Comparison of ENCODE assay signal across 9 cellular contexts in genomic region chr7:65509368-65510186, GRCh38.
DNase-seq lines count a peak whose midpoint lies in the region; ATAC-seq and TF ChIP-seq lines count a peak whose summit lies in the region.
"Had no signal": no experiment of that assay in that cellular context is flagged by ENCODE, and none has a peak within 500 bp of the region (broad histone marks: within the 10 kb centered on the region; RNA-seq: fewer than 3 reads in every experiment).

No MANE protein-coding gene starts in this region.

- no peak overlapping the region for H2AFZ ChIP-seq in IMR-90 (replicated peaks; ENCODE audit: low read length, poor library complexity)

- no peak for TF ChIP-seq RAD21 in IMR-90 (IDR thresholded peaks at IDR 0.05; ENCODE audit: low read length)

- no peaks in the 10 kb centered on the region for H3K79me1 ChIP-seq in IMR-90 (ENCODE audit: low read depth in 1 of 2, low read length in 2 of 2)

- H3K4me3 ChIP-seq in AG10803 (ENCODE audit: low read length) (peak overlapping the region; percentile 51), IMR-90 (ENCODE audit: insufficient read depth, low read depth, low read length) (peak overlapping the region; percentile 18; the same call in 1 of the 2 replicates), astrocyte of the spinal cord (ENCODE audit: low read depth, low read length) (peak overlapping the region; percentile 20), mesodermal cell (ENCODE audit: extremely low read depth, insufficient read depth, low read length, poor library complexity, severe bottlenecking) (peak overlapping the region; percentile 54)

- no peaks in the 10 kb centered on the region for H3K4me1 ChIP-seq in IMR-90 (ENCODE audit: control insufficient read depth, insufficient read depth, low read length)
- no peaks in the 10 kb centered on the region for H3K4me1 ChIP-seq in mesodermal cell (ENCODE audit: control insufficient read depth, insufficient read depth, low read length, poor library complexity, severe bottlenecking)

- dilution Hi-C loops in IMR-90 (cut with HindIII; ENCODE audit: low sequenced_read_pairs, unreplicated experiment), result no loop called here

- in situ Hi-C loops in IMR-90 (cut with MboI; ENCODE audit: low sequenced_read_pairs) (no loop called here), astrocyte of the spinal cord (cut with HindIII; ENCODE audit: low sequenced_read_pairs) (no loop called here)

- H3K27ac ChIP-seq in IMR-90 (ENCODE audit: insufficient read depth, low read length) (no peak overlapping the region), mesodermal cell (ENCODE audit: low read depth, low read length, severe bottlenecking) (no peak overlapping the region)

- POLR2A ChIA-PET in IMR-90 (lab: Charles Lee; ENCODE audit: unreplicated experiment), result interaction anchor here (0.7 kb wide), 1 partner anchor 402 kb away, joined by 4 read pairs; no protein-coding TSS in a partner anchor

- DNase-seq in AG10803 (ENCODE audit: low read depth) (no peak), IMR-90 (no peak), astrocyte of the spinal cord (ENCODE audit: low read depth, low spot score) (no peak), kidney glomerular epithelial cell (lab: John Stamatoyannopoulos, UW) (no peak)
- DNase-seq in activated CD4-positive, CD25-positive, alpha-beta regulatory T cell treated with anti-CD3 and anti-CD28 coated beads, Interleukin-2, amount 50 U/mL, for 72 hours, result no peak

- H3K36me3 ChIP-seq in IMR-90 (ENCODE audit: control insufficient read depth, insufficient read depth, low read length), result no peaks in the 10 kb centered on the region
- H3K36me3 ChIP-seq in mesodermal cell (ENCODE audit: control insufficient read depth, insufficient read depth, low read length), result no peaks in the 10 kb centered on the region

- WGBS in IMR-90 (ENCODE audit: extremely low coverage in 2 of 2, insufficient read length in 1 of 2), 2 experiments, result 0% methylated on average over 4 of the region's 85 CpGs; no CpG with 5 or more reads in 1 of the 2 experiments
- 1% methylated on average over 83 to 84 of the region's 85 CpGs for WGBS in mesodermal cell (ENCODE audit: insufficient coverage in 2 of 2), 2 experiments

- H3K9ac ChIP-seq in IMR-90 (ENCODE audit: low read depth, low read length), result no peak overlapping the region

- no peaks in the 10 kb centered on the region for H3K9me1 ChIP-seq in IMR-90 (ENCODE audit: insufficient read depth, low read length)

- H3K4ac ChIP-seq in IMR-90 (ENCODE audit: low read depth, low read length), result no peak overlapping the region

- H3K4me2 ChIP-seq in IMR-90 (ENCODE audit: low read depth, low read length), result no peak overlapping the region; the same call in 1 of the 2 replicates

- no peak overlapping the region for H4K91ac ChIP-seq in IMR-90 (ENCODE audit: insufficient read depth, low read depth, low read length)

- H2AK5ac ChIP-seq in IMR-90 (ENCODE audit: low read depth, low read length), result no peak overlapping the region

- H3K23ac ChIP-seq in IMR-90 (ENCODE audit: low read depth, low read length), result no peak overlapping the region

- intact Hi-C loops in IMR-90 (cut with micrococcal nuclease), result no loop called here

- no peak overlapping the region for H2BK15ac ChIP-seq in IMR-90 (ENCODE audit: low read depth, low read length)

- ATAC-seq in IMR-90 (ENCODE audit: low read depth) (no peak), HG03354 (IDR thresholded peaks at IDR 0.05; ENCODE audit: poor library complexity, severe bottlenecking, unreplicated experiment) (no peak), GM19455 (IDR thresholded peaks at IDR 0.05; ENCODE audit: unreplicated experiment) (no peak)
- ATAC-seq: HCT116 had no signal

- no peak overlapping the region for H3K14ac ChIP-seq in IMR-90 (replicated peaks; ENCODE audit: low read depth, low read length)

- no peak overlapping the region for H3K18ac ChIP-seq in IMR-90 (ENCODE audit: low read depth, low read length)

- H3K9me3 ChIP-seq in IMR-90 (ENCODE audit: control insufficient read depth, insufficient read depth, low read length) (no peaks in the 10 kb centered on the region), mesodermal cell (ENCODE audit: control insufficient read depth, low read length) (no peaks in the 10 kb centered on the region)

- no peak overlapping the region for H2AK9ac ChIP-seq in IMR-90 (replicated peaks; ENCODE audit: low read depth, low read length, poor library complexity)

- no peak overlapping the region for H4K5ac ChIP-seq in IMR-90 (ENCODE audit: low read depth, low read length)

- no peak overlapping the region for H2BK5ac ChIP-seq in IMR-90 (ENCODE audit: low read depth, low read length, poor library complexity, severe bottlenecking)

- H2BK20ac ChIP-seq in IMR-90 (ENCODE audit: low read depth, low read length), result no peak overlapping the region

- CTCF ChIA-PET in IMR-90 (lab: Yijun Ruan, JAX), result no interaction called here

- H4K20me1 ChIP-seq in IMR-90 (ENCODE audit: insufficient read depth, low read length), result no peaks in the 10 kb centered on the region

- no peak for TF ChIP-seq POLR2A in IMR-90 (IDR thresholded peaks at IDR 0.05; ENCODE audit: low read depth, low read length)

- H2BK120ac ChIP-seq in IMR-90 (ENCODE audit: low read depth, low read length), result no peak overlapping the region

- peaks cover 5% of the 10 kb centered on the region for H3K27me3 ChIP-seq in IMR-90 (ENCODE audit: control insufficient read depth, insufficient read depth, low read length)

- H4K8ac ChIP-seq in IMR-90 (ENCODE audit: low read depth in 2 of 2, low read length in 2 of 2), result no peak overlapping the region

- TF ChIP-seq CTCF in AG10803 (conservative IDR thresholded peaks at IDR 0.05; ENCODE audit: low read length), result no peak
- TF ChIP-seq CTCF in IMR-90 (conservative IDR thresholded peaks at IDR 0.05; ENCODE audit: low read depth, low read length), result no peak
- TF ChIP-seq CTCF in astrocyte of the spinal cord (IDR thresholded peaks at IDR 0.05; ENCODE audit: low read depth, low read length), result no peak

- no peak overlapping the region for H3K56ac ChIP-seq in IMR-90 (ENCODE audit: extremely low read depth, insufficient read depth, low read length)

- no TSS peak for BruUV-seq in IMR-90 (replicated peaks; lab: Mats Ljungman, UMichigan)

TF ChIP-seq in IMR-90, 13 proteins besides CTCF, POLR2A, EP300 and RAD21:
- TF ChIP-seq MAFK (IDR thresholded peaks at IDR 0.05; ENCODE audit: low read depth, low read length) (no peak), MAZ (IDR thresholded peaks at IDR 0.05; ENCODE audit: borderline replicate concordance, low read depth, low read length) (no peak), ELK1 (IDR thresholded peaks at IDR 0.05; ENCODE audit: borderline replicate concordance, low read depth, low read length) (no peak), CEBPB (IDR thresholded peaks at IDR 0.05; ENCODE audit: low read depth, low read length) (no peak), NFE2L2 (IDR thresholded peaks at IDR 0.05; ENCODE audit: low read depth, low read length) (no peak)
